Comparison of ENCODE assay signal across 2 cellular contexts in genomic region chr5:606526-607399, GRCh38.
TF ChIP-seq lines count a peak whose summit lies in the region.

No MANE protein-coding gene starts in this region.

TF ChIP-seq in GM12878, 131 proteins besides CTCF, POLR2A, EP300 and RAD21:
- TF ChIP-seq ZNF217 (IDR thresholded peaks at IDR 0.05) (no peak), HSF1 (IDR thresholded peaks at IDR 0.05; ENCODE audit: low read depth, low read length) (no peak), ZBTB33 (IDR thresholded peaks at IDR 0.05) (peak; percentile 57; the same call in 1 of the 2 replicates), RFX5 (IDR thresholded peaks at IDR 0.05; ENCODE audit: low read depth, low read length) (no peak), REST (IDR thresholded peaks at IDR 0.05; ENCODE audit: low read depth, low read length) (no peak), MAX (IDR thresholded peaks at IDR 0.05; ENCODE audit: low read depth, low read length) (no peak)

TF ChIP-seq in GM12891, 5 proteins besides CTCF, POLR2A, EP300 and RAD21:
- TF ChIP-seq TAF1 (IDR thresholded peaks at IDR 0.05; ENCODE audit: low read depth, low read length) = no peak
- no peak for TF ChIP-seq PAX5 (IDR thresholded peaks at IDR 0.05; ENCODE audit: insufficient read depth, low read length, severe bottlenecking)
- no peak for TF ChIP-seq POU2F2 (IDR thresholded peaks at IDR 0.05; ENCODE audit: low read depth, low read length)
- TF ChIP-seq SPI1 (IDR thresholded peaks at IDR 0.05; ENCODE audit: low read depth, low read length) = no peak
- TF ChIP-seq POLR2AphosphoS5 (IDR thresholded peaks at IDR 0.05; ENCODE audit: low read depth, low read length) = no peak
